In the genomic region with DNA sequence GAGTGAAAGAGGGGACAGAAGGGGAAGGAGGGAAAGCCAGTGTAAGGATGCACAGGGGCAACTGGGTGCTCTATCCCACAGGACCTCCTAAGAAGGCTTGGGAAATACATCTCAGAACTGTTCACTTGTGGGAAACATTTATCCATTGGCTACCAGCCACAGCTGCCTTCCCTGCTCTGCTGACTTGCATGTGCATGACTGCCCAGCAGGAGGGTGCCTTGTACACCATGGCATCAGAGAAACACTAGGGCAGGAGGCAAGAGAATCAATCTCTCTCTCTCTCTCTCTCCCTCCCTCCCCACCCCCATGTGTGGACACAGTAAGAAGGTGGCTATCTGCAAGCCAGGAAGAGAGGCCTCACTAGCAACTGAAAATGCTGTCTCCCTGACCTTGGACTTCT, we compare ENCODE assay signal across 9 cellular contexts.
A peak's percentile ranks its signal among the peaks of the same experiment; 100 is the strongest.
DNase-seq lines count a peak whose midpoint lies in the region; ATAC-seq and TF ChIP-seq lines count a peak whose summit lies in the region.
"Had no signal": no experiment of that assay in that cellular context is flagged by ENCODE, and none has a peak within 500 bp of the region (broad histone marks: within the 10 kb centered on the region; RNA-seq: fewer than 3 reads in every experiment).

No MANE protein-coding gene starts in this region.

- H3K27ac ChIP-seq in Panc1 (ENCODE audit: low read length) (no peak overlapping the region), PC-9 (no peak overlapping the region)

- no peaks in the 10 kb centered on the region for H3K4me1 ChIP-seq in BE2C
- no peaks in the 10 kb centered on the region for H3K4me1 ChIP-seq in Panc1 (ENCODE audit: control insufficient read depth, insufficient read depth, low read length)
- peaks cover 11% of the 10 kb centered on the region for H3K4me1 ChIP-seq in PC-9 (replicated peaks; ENCODE audit: insufficient read depth)

- DNase-seq in BE2C (peak; percentile 34), GM12865 (ENCODE audit: low read depth) (peak; percentile 37), Panc1 (ENCODE audit: low read depth, low spot score) (no peak), glomerular visceral epithelial cell (ENCODE audit: extremely low spot score) (peak; percentile 55), PC-9 (no peak), NK-92 (lab: John Stamatoyannopoulos, UW; ENCODE audit: unreplicated experiment) (no peak)
- no peak for DNase-seq in stimulated activated CD4-positive, alpha-beta T cell treated with anti-CD3 and anti-CD28 coated beads, Interleukin-2, amount 100 ng/mL, for 48 hours
- DNase-seq: dermis blood vessel endothelial cell had no signal

- TF ChIP-seq POLR2A in GM18505 (IDR thresholded peaks at IDR 0.05; ENCODE audit: borderline replicate concordance, extremely low read depth, insufficient read depth, insufficient read length): no peak

- H3F3A ChIP-seq in PC-9 (ENCODE audit: insufficient read depth, low read depth): peaks cover 10% of the 10 kb centered on the region; the same call in 1 of the 2 replicates

- intact Hi-C loops in Panc1 (cut with micrococcal nuclease; ENCODE audit: unreplicated experiment): no loop called here
- intact Hi-C loops in PC-9 (cut with micrococcal nuclease; ENCODE audit: unreplicated experiment): loop anchor here (10.0 kb wide), 1 partner anchor 301 kb away; no protein-coding TSS in a partner anchor

- POLR2A ChIA-PET in Panc1 (lab: Charles Lee) (no interaction called here), PC-9 (lab: Charles Lee; ENCODE audit: unreplicated experiment) (no interaction called here)

- H3K27me3 ChIP-seq in BE2C: no peaks in the 10 kb centered on the region
- H3K27me3 ChIP-seq in Panc1 (ENCODE audit: control insufficient read depth, insufficient read depth, low read length): no peaks in the 10 kb centered on the region
- H3K27me3 ChIP-seq in PC-9 (ENCODE audit: insufficient read depth, low read depth): no peaks in the 10 kb centered on the region

- no peaks in the 10 kb centered on the region for H4K20me1 ChIP-seq in PC-9 (ENCODE audit: insufficient read depth)

- no peak overlapping the region for H3K4me2 ChIP-seq in PC-9

- H3K9me3 ChIP-seq in BE2C (no peaks in the 10 kb centered on the region), Panc1 (ENCODE audit: control insufficient read depth, insufficient read depth, low read depth, low read length) (no peaks in the 10 kb centered on the region), PC-9 (ENCODE audit: insufficient read depth, low read depth) (no peaks in the 10 kb centered on the region)

- CTCF ChIA-PET in Panc1 (lab: Charles Lee): interaction anchor here (0.6 to 1.6 kb wide), 4 partner anchors 49 to 1191 kb away, joined by 3 to 12 read pairs (median 4); no protein-coding TSS in a partner anchor
- CTCF ChIA-PET in PC-9 (lab: Charles Lee): interaction anchor here (0.6 to 1.1 kb wide), 4 partner anchors 147 to 155 kb away, joined by 3 to 5 read pairs (median 4); no protein-coding TSS in a partner anchor

- TF ChIP-seq CTCF in BE2C (IDR thresholded peaks at IDR 0.05; ENCODE audit: low read depth, low read length) (peak; percentile 29), GM12865 (IDR thresholded peaks at IDR 0.05; ENCODE audit: insufficient read depth, low read depth, low read length, missing control alignments) (no peak), Panc1 (IDR thresholded peaks at IDR 0.05) (no peak), PC-9 (conservative IDR thresholded peaks at IDR 0.05) (no peak)

- BruUV-seq in Panc1 (replicated peaks; lab: Mats Ljungman, UMichigan): no TSS peak
- no TSS peak for BruUV-seq in PC-9 (replicated peaks; lab: Mats Ljungman, UMichigan)

- ATAC-seq in Panc1 (peak; percentile 38; the same call in 1 of the 2 replicates), GM18505 (IDR thresholded peaks at IDR 0.05; ENCODE audit: unreplicated experiment) (no peak)

- H3K4me3 ChIP-seq in BE2C (ENCODE audit: low read depth, low read length) (no peak overlapping the region), GM12865 (ENCODE audit: low read depth, low read length) (no peak overlapping the region), Panc1 (ENCODE audit: low read depth in 2 of 2, low read length in 2 of 2) (no peak overlapping the region), PC-9 (no peak overlapping the region)

- H3K9me2 ChIP-seq in PC-9 (ENCODE audit: insufficient read depth): no peaks in the 10 kb centered on the region

- in situ Hi-C loops in Panc1 (cut with HindIII; ENCODE audit: low pct_unique_long_range_greater_than_20kb, low sequenced_read_pairs): no loop called here

- H3K79me2 ChIP-seq in PC-9 (ENCODE audit: low read depth): no peaks in the 10 kb centered on the region

- no peak overlapping the region for H2AFZ ChIP-seq in PC-9

- H3K36me3 ChIP-seq in BE2C (no peaks in the 10 kb centered on the region), Panc1 (ENCODE audit: control insufficient read depth, insufficient read depth, low read length) (no peaks in the 10 kb centered on the region), PC-9 (ENCODE audit: low read depth) (no peaks in the 10 kb centered on the region)

Comparison
In these comparisons a context has a peak if more than half of its experiments do, and no peak if none do; other contexts are left out.
1. DNase-seq: peak in BE2C (single experiment), GM12865 (single experiment) and glomerular visceral epithelial cell (single experiment); none in Panc1 (single experiment), PC-9 (0 of 2), NK-92 (single experiment) and stimulated activated CD4-positive, alpha-beta T cell treated with anti-CD3 and anti-CD28 coated beads, Interleukin-2, amount 100 ng/mL, for 48 hours (0 of 2).